Comparison of ENCODE assay signal across 20 cellular contexts in the genomic region with DNA sequence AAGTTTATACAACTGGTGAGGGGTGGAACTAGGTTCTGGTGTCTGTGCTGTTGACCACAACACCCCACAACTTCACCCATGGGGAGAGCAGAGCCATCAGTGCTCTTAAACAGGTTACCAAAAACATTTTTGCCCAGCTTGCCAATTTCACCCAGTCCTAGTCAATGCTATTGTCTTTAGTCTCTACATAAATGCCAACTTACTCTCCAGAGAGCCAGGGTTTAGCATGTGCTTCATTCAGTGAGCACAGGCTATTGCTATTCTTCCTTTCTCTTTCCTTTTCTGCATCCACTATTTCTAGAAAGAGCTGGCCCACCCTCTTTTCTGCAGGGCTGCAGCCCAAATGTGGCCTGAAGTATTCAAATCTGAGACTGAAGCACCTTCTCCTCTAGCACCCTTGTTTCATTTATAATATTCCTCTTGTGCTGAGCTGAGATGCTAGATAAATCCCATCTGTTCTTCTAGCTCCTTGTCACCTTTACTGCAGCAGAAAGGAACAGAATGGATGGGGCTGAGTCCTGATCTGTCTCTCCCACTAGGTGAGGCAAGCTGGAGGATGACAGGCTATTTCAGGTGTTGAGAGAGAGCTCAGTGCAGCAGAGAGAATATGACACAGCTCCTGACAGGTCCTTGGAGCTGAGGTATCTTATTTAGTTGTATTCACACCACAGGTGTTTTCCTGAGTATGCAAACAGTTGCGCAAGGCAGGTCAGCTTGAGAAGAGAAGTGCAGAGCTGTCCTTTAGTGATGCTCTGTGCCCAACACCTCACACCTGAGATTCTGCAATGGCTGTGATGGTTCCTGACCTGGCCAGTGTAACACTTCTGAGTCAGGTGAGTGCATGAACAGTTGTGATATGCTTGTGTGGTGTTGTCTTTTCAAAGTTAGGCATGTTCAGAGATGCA.
"Had no signal": no experiment of that assay in that cellular context is flagged by ENCODE, and none has a peak within 500 bp of the region (broad histone marks: within the 10 kb centered on the region; RNA-seq: fewer than 3 reads in every experiment).

No MANE protein-coding gene starts in this region.

- ATAC-seq: activated T-cell treated with anti-CD3 and anti-CD28 coated beads, Interleukin-2, amount 50 U/mL, for 4 hours; effector memory CD8-positive, alpha-beta T cell; gastrocnemius medialis; natural killer cell; stimulated activated naive CD8-positive, alpha-beta T cell treated with anti-CD3 and anti-CD28 coated beads, Interleukin-15, Interleukin-2, amounts not matched to agents 100 U/mL and 50 U/mL, for 24 hours had no signal

- H3K4me3 ChIP-seq: breast epithelium, dorsolateral prefrontal cortex, esophagus squamous epithelium, gastrocnemius medialis had no signal

- H3K27ac Mint-ChIP-seq: activated naive CD8-positive, alpha-beta T cell treated with anti-CD3 and anti-CD28 coated beads for 36 hours; effector memory CD8-positive, alpha-beta T cell; mesothelial cell of epicardium; natural killer cell; progenitor cell of endocrine pancreas; T-helper 1 cell treated with Interleukin-12 subunit alpha and Interleukin-12 subunit beta and Interleukin-4 antibody, amounts not matched to agents 30 μg/mL and 1 μg/mL, for 36 hours had no signal

- H3K9me3 ChIP-seq: breast epithelium, esophagus squamous epithelium, gastrocnemius medialis had no signal

- H3K36me3 Mint-ChIP-seq: activated naive CD8-positive, alpha-beta T cell treated with anti-CD3 and anti-CD28 coated beads for 36 hours; mesothelial cell of epicardium; natural killer cell had no signal

- H3K27me3 Mint-ChIP-seq: activated naive CD8-positive, alpha-beta T cell treated with anti-CD3 and anti-CD28 coated beads for 36 hours; central memory CD8-positive, alpha-beta T cell; effector memory CD8-positive, alpha-beta T cell had no signal

- H3K9me3 Mint-ChIP-seq: activated T-cell treated with anti-CD3 and anti-CD28 coated beads, Interleukin-2, amount 50 U/mL, for 4 hours; central memory CD8-positive, alpha-beta T cell; T-helper 1 cell treated with Interleukin-12 subunit alpha and Interleukin-12 subunit beta and Interleukin-4 antibody, amounts not matched to agents 30 μg/mL and 1 μg/mL, for 36 hours had no signal

- H3K27me3 ChIP-seq: breast epithelium, esophagus squamous epithelium, gastrocnemius medialis had no signal

- DNase-seq: activated CD4-positive, alpha-beta T cell treated with anti-CD3 and anti-CD28 coated beads for 4 hours; activated CD4-positive, alpha-beta T cell treated with anti-CD3 and anti-CD28 coated beads, Interleukin-2, amount 50 U/mL, for 48 hours; activated CD4-positive, CD25-positive, alpha-beta regulatory T cell; activated CD8-positive, alpha-beta memory T cell treated with anti-CD3 and anti-CD28 coated beads, Interleukin-2, amount 50 U/mL, for 48 hours; activated naive CD4-positive, alpha-beta T cell treated with Interleukin-2 at 50 U/mL for 16 hours; activated naive CD8-positive, alpha-beta T cell treated with anti-CD3 and anti-CD28 coated beads for 36 hours; activated T-cell treated with anti-CD3 and anti-CD28 coated beads, Interleukin-2, amount 50 U/mL, for 4 hours; dorsolateral prefrontal cortex; effector memory CD8-positive, alpha-beta T cell; esophagus squamous epithelium; gastrocnemius medialis; hypothalamus; natural killer cell; stimulated activated CD4-positive, alpha-beta T cell treated with anti-CD3 and anti-CD28 coated beads, Interleukin-4, amount 100 ng/mL, for 24 hours; stimulated activated naive CD8-positive, alpha-beta T cell treated with anti-CD3 and anti-CD28 coated beads, Interleukin-15, Interleukin-2, amounts not matched to agents 100 U/mL and 50 U/mL, for 24 hours had no signal

- H3K27ac ChIP-seq: breast epithelium, dorsolateral prefrontal cortex, esophagus squamous epithelium, gastrocnemius medialis had no signal

- H3K4me3 Mint-ChIP-seq: activated naive CD8-positive, alpha-beta T cell treated with anti-CD3 and anti-CD28 coated beads for 36 hours; activated T-cell treated with anti-CD3 and anti-CD28 coated beads, Interleukin-2, amount 50 U/mL, for 4 hours; central memory CD8-positive, alpha-beta T cell; effector memory CD8-positive, alpha-beta T cell; mesothelial cell of epicardium; natural killer cell; T-helper 1 cell treated with Interleukin-12 subunit alpha and Interleukin-12 subunit beta and Interleukin-4 antibody, amounts not matched to agents 30 μg/mL and 1 μg/mL, for 36 hours had no signal

- H3K4me1 ChIP-seq: breast epithelium, esophagus squamous epithelium, gastrocnemius medialis had no signal

- H3K4me1 Mint-ChIP-seq: activated naive CD8-positive, alpha-beta T cell treated with anti-CD3 and anti-CD28 coated beads for 36 hours; central memory CD8-positive, alpha-beta T cell; mesothelial cell of epicardium; natural killer cell had no signal

- H3K36me3 ChIP-seq: breast epithelium, esophagus squamous epithelium, gastrocnemius medialis had no signal
